Comparison of ENCODE assay signal across 2 cellular contexts in genomic region chr2:181907635-181908034, GRCh38.
A peak's percentile ranks its signal among the peaks of the same experiment; 100 is the strongest.
TF ChIP-seq lines count a peak whose summit lies in the region.

No MANE protein-coding gene starts in this region.

TF ChIP-seq in HepG2, 621 proteins besides CTCF, POLR2A, EP300 and RAD21 (continued from another document):
- TF ChIP-seq FUBP1 (CRISPR knock-in tag; IDR thresholded peaks at IDR 0.05; ENCODE audit: borderline replicate concordance), result no peak
- peak; percentile 68 for TF ChIP-seq MAFF (IDR thresholded peaks at IDR 0.05; ENCODE audit: low read depth, low read length)
- TF ChIP-seq MAFK (conservative IDR thresholded peaks at IDR 0.05 in 1 of 2, IDR thresholded peaks at IDR 0.05 in 1 of 2; ENCODE audit: low read length in 2 of 2), result peak; percentile 69 to 75
- no peak for TF ChIP-seq UBTF (CRISPR knock-in tag; IDR thresholded peaks at IDR 0.05)
TF ChIP-seq in HepG2: peak in this region for 2.

TF ChIP-seq in HCT116, 20 proteins besides CTCF, POLR2A, EP300 and RAD21 (continued from another document):
- TF ChIP-seq YY1 (IDR thresholded peaks at IDR 0.05; ENCODE audit: extremely low read depth, insufficient replicate concordance, low read depth, low read length), result no peak
- no peak for TF ChIP-seq FOSL1 (IDR thresholded peaks at IDR 0.05; ENCODE audit: low read depth)
- TF ChIP-seq ZNF274 (IDR thresholded peaks at IDR 0.05; ENCODE audit: low read depth, low read length), result no peak
- no peak for TF ChIP-seq MAX (IDR thresholded peaks at IDR 0.05)
- TF ChIP-seq CBX3 (IDR thresholded peaks at IDR 0.05; ENCODE audit: low read depth), result no peak
- no peak for TF ChIP-seq REST (IDR thresholded peaks at IDR 0.05; ENCODE audit: low read depth)
- TF ChIP-seq EGR1 (IDR thresholded peaks at IDR 0.05; ENCODE audit: low read depth), result no peak
- TF ChIP-seq CEBPB (IDR thresholded peaks at IDR 0.05; ENCODE audit: low read depth), result no peak
- TF ChIP-seq ATF3 (IDR thresholded peaks at IDR 0.05), result no peak
- TF ChIP-seq EZH2phosphoT487 (IDR thresholded peaks at IDR 0.05; ENCODE audit: borderline replicate concordance), result no peak
- 0 out of 2 replicates have a peak, but pooled peaks have one; percentile 15 for TF ChIP-seq SRF (IDR thresholded peaks at IDR 0.05; ENCODE audit: low read depth)
- peak; percentile 20; the same call in 1 of the 2 replicates for TF ChIP-seq POLR2AphosphoS5 (IDR thresholded peaks at IDR 0.05; ENCODE audit: low read depth, low read length)
- TF ChIP-seq ZFX (IDR thresholded peaks at IDR 0.05), result no peak
- TF ChIP-seq SIN3A (IDR thresholded peaks at IDR 0.05; ENCODE audit: low read depth), result no peak
- TF ChIP-seq ZBTB33 (IDR thresholded peaks at IDR 0.05; ENCODE audit: extremely low read depth, insufficient replicate concordance, low read length), result no peak
- no peak for TF ChIP-seq ELF1 (IDR thresholded peaks at IDR 0.05; ENCODE audit: borderline replicate concordance, low read depth)
- no peak for TF ChIP-seq TCF7L2 (IDR thresholded peaks at IDR 0.05; ENCODE audit: borderline replicate concordance, extremely low read depth, insufficient read depth, insufficient read length)
- no peak for TF ChIP-seq SP1 (IDR thresholded peaks at IDR 0.05; ENCODE audit: low read depth)
- no peak for TF ChIP-seq EZH2 (IDR thresholded peaks at IDR 0.05)
